In the genomic region with DNA sequence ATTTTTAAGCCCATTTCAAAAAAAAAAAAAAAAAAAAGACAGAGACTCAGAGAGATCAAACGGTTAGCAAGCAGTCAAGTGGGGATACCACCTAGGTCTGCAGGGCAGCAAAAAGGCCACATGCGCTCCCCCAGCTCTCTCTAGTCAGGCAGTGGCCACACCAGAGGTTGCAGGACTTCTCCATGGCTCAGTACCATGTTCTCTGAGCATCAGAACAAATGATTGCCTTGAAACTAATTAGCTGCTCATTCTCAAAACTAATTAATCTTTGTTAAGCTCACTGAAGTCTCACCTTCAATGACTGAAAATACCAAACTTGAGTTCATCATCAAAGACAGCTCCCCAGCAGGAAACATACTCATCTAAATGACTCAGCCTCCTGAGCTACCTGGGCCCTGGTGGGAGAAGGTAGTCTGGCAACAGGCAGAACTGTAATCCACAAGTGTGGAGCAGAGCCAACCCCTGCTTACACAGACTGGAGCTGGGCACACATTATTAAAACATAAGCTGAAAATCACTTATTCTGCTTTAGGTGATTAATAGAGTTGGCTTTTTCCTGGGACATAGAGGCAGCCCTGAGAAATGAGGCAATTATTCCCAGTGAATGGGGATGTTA, we compare ENCODE assay signal across 16 cellular contexts.
DNase-seq lines count a peak whose midpoint lies in the region; ATAC-seq and TF ChIP-seq lines count a peak whose summit lies in the region.
"Had no signal": no experiment of that assay in that cellular context is flagged by ENCODE, and none has a peak within 500 bp of the region (broad histone marks: within the 10 kb centered on the region; RNA-seq: fewer than 3 reads in every experiment).

No MANE protein-coding gene starts in this region.

- no peaks in the 10 kb centered on the region for H3K27me3 Mint-ChIP-seq in CD4-positive, alpha-beta memory T cell
- peaks cover 17% of the 10 kb centered on the region for H3K27me3 Mint-ChIP-seq in activated T-cell treated with anti-CD3 and anti-CD28 coated beads, Interleukin-2, amount 50 U/mL, for 4 hours (ENCODE audit: low read depth)
- H3K27me3 Mint-ChIP-seq in naive thymus-derived CD8-positive, alpha-beta T cell, result peaks cover 1 to 11% (median 5%) of the 10 kb centered on the region in 5 donors

- intact Hi-C loops in CD4-positive, alpha-beta memory T cell (cut with micrococcal nuclease), result no loop called here
- intact Hi-C loops in dorsolateral prefrontal cortex (cut with DNase I), result no loop called here

- no peaks in the 10 kb centered on the region for H3K36me3 Mint-ChIP-seq in CD4-positive, alpha-beta memory T cell
- H3K36me3 Mint-ChIP-seq in activated T-cell treated with anti-CD3 and anti-CD28 coated beads, Interleukin-2, amount 50 U/mL, for 4 hours (ENCODE audit: insufficient read depth), result no peaks in the 10 kb centered on the region
- H3K36me3 Mint-ChIP-seq in naive thymus-derived CD8-positive, alpha-beta T cell, result no peaks in the 10 kb centered on the region
- H3K36me3 Mint-ChIP-seq: CD14-positive monocyte had no signal

- CTCF ChIA-PET in CD4-positive, alpha-beta memory T cell (lab: Charles Lee; ENCODE audit: partially characterized antibody), result no interaction called here

- H3K27ac Mint-ChIP-seq in CD4-positive, alpha-beta memory T cell, result peak overlapping the region in 1 of 7 donors; percentile 55
- H3K27ac Mint-ChIP-seq in naive thymus-derived CD8-positive, alpha-beta T cell, result no peak overlapping the region
- H3K27ac Mint-ChIP-seq: CD14-positive monocyte had no signal

- H3K4me3 Mint-ChIP-seq in CD4-positive, alpha-beta memory T cell, result peak overlapping the region in 5 of 8 donors; percentile 14 to 59 (median 55)
- no peak overlapping the region for H3K4me3 Mint-ChIP-seq in activated T-cell treated with anti-CD3 and anti-CD28 coated beads, Interleukin-2, amount 50 U/mL, for 4 hours
- H3K4me3 Mint-ChIP-seq in naive thymus-derived CD8-positive, alpha-beta T cell, result no peak overlapping the region
- H3K4me3 Mint-ChIP-seq: CD14-positive monocyte had no signal

- peak; percentile 75 to 79 for ATAC-seq in activated T-cell treated with anti-CD3 and anti-CD28 coated beads, Interleukin-2, amount 50 U/mL, for 4 hours
- ATAC-seq in HG02885 (IDR thresholded peaks at IDR 0.05; ENCODE audit: poor library complexity, unreplicated experiment), result no peak
- no peak for ATAC-seq in naive thymus-derived CD8-positive, alpha-beta T cell
- ATAC-seq: heart left ventricle, Panc1 had no signal

- H4K20me1 ChIP-seq in BLaER1 treated with 17β-estradiol and CSF1 and Interleukin-3, amounts not matched to agents 10 nM and 100 nM, result no peaks in the 10 kb centered on the region

- no peak overlapping the region for H3K9ac ChIP-seq in BLaER1 treated with 17β-estradiol and CSF1 and Interleukin-3, amounts not matched to agents 10 nM and 100 nM

- TF ChIP-seq CTCF in dorsolateral prefrontal cortex (IDR thresholded peaks at IDR 0.05 in 54 of 56, conservative IDR thresholded peaks at IDR 0.05 in 2 of 56; ENCODE audit: low read depth in 1 of 56, partially characterized antibody in 56 of 56), result no peak

- peaks cover 0 to 1% (median 0%) of the 10 kb centered on the region in 8 donors for H3K9me3 Mint-ChIP-seq in CD4-positive, alpha-beta memory T cell
- no peaks in the 10 kb centered on the region for H3K9me3 Mint-ChIP-seq in activated T-cell treated with anti-CD3 and anti-CD28 coated beads, Interleukin-2, amount 50 U/mL, for 4 hours
- peaks cover 0 to 2% (median 0%) of the 10 kb centered on the region in 9 donors for H3K9me3 Mint-ChIP-seq in naive thymus-derived CD8-positive, alpha-beta T cell

- H3K27ac ChIP-seq in BLaER1 treated with 17β-estradiol and CSF1 and Interleukin-3, amounts not matched to agents 10 nM and 100 nM, result no peak overlapping the region
- H3K27ac ChIP-seq in CD4-positive, alpha-beta memory T cell (ENCODE audit: low read depth, low read length), result no peak overlapping the region
- H3K27ac ChIP-seq in dorsolateral prefrontal cortex, result no peak overlapping the region
- H3K27ac ChIP-seq: colonic mucosa, heart left ventricle, right atrium auricular region, tibial nerve had no signal

- peaks cover 5 to 30% (median 22%) of the 10 kb centered on the region in 10 experiments for H3K4me1 ChIP-seq in BLaER1 treated with 17β-estradiol and CSF1 and Interleukin-3, amounts not matched to agents 10 nM and 100 nM
- peaks cover 27% of the 10 kb centered on the region for H3K4me1 ChIP-seq in CD4-positive, alpha-beta memory T cell (ENCODE audit: insufficient read depth, low read length)
- H3K4me1 ChIP-seq: colonic mucosa, right atrium auricular region, tibial nerve had no signal

- no peaks in the 10 kb centered on the region for H3K27me3 ChIP-seq in BLaER1 treated with 17β-estradiol and CSF1 and Interleukin-3, amounts not matched to agents 10 nM and 100 nM
- no peaks in the 10 kb centered on the region for H3K27me3 ChIP-seq in CD4-positive, alpha-beta memory T cell (ENCODE audit: insufficient read depth, low read length)
- no peaks in the 10 kb centered on the region for H3K27me3 ChIP-seq in dorsolateral prefrontal cortex
- H3K27me3 ChIP-seq: colonic mucosa, heart left ventricle, right atrium auricular region, tibial nerve had no signal

- peak overlapping the region in 9 of 11 experiments; percentile 51 to 73 (median 63); a peak in 15 of 22 replicates for H3K4me2 ChIP-seq in BLaER1 treated with 17β-estradiol and CSF1 and Interleukin-3, amounts not matched to agents 10 nM and 100 nM

- peaks cover 0 to 4% (median 0%) of the 10 kb centered on the region in 11 experiments; a peak in 4 of 22 replicates for H3K9me3 ChIP-seq in BLaER1 treated with 17β-estradiol and CSF1 and Interleukin-3, amounts not matched to agents 10 nM and 100 nM (replicated peaks in 1 of 11)
- no peaks in the 10 kb centered on the region for H3K9me3 ChIP-seq in CD4-positive, alpha-beta memory T cell (ENCODE audit: control insufficient read depth in 1 of 2, low read length in 2 of 2)
- H3K9me3 ChIP-seq: colonic mucosa, tibial nerve had no signal

- POLR2A ChIA-PET in CD4-positive, alpha-beta memory T cell (lab: Charles Lee; ENCODE audit: partially characterized antibody), result no interaction called here
- POLR2A ChIA-PET in naive thymus-derived CD8-positive, alpha-beta T cell (lab: Charles Lee), result no interaction called here

- H3K4me3 ChIP-seq in BLaER1 treated with 17β-estradiol and CSF1 and Interleukin-3, amounts not matched to agents 10 nM and 100 nM, result no peak overlapping the region
- no peak overlapping the region for H3K4me3 ChIP-seq in CD4-positive, alpha-beta memory T cell (ENCODE audit: low read length in 2 of 2)
- H3K4me3 ChIP-seq in dorsolateral prefrontal cortex, result no peak overlapping the region
- H3K4me3 ChIP-seq: colonic mucosa, heart left ventricle, right atrium auricular region, tibial nerve had no signal

- DNase-seq in CD4-positive, alpha-beta memory T cell, result no peak
- no peak for DNase-seq in activated T-cell treated with anti-CD3 and anti-CD28 coated beads, Interleukin-2, amount 50 U/mL, for 4 hours
- peak; percentile 56 for DNase-seq in islet precursor cell
- DNase-seq in dorsolateral prefrontal cortex, result no peak
- no peak for DNase-seq in naive thymus-derived CD8-positive, alpha-beta T cell
- DNase-seq: aorta, colonic mucosa, heart left ventricle, NCI-H1694, NCI-H524 had no signal

- H3K4me1 Mint-ChIP-seq in CD4-positive, alpha-beta memory T cell, result peaks cover 15 to 29% (median 21%) of the 10 kb centered on the region in 4 donors
- peaks cover 18% of the 10 kb centered on the region for H3K4me1 Mint-ChIP-seq in activated T-cell treated with anti-CD3 and anti-CD28 coated beads, Interleukin-2, amount 50 U/mL, for 4 hours (ENCODE audit: low read depth)
- peaks cover 5 to 15% (median 12%) of the 10 kb centered on the region in 4 donors for H3K4me1 Mint-ChIP-seq in naive thymus-derived CD8-positive, alpha-beta T cell
- H3K4me1 Mint-ChIP-seq: CD14-positive monocyte had no signal

- no peaks in the 10 kb centered on the region for H3K36me3 ChIP-seq in BLaER1 treated with 17β-estradiol and CSF1 and Interleukin-3, amounts not matched to agents 10 nM and 100 nM
- no peaks in the 10 kb centered on the region for H3K36me3 ChIP-seq in CD4-positive, alpha-beta memory T cell (ENCODE audit: insufficient read depth, low read length)
- H3K36me3 ChIP-seq: colonic mucosa, heart left ventricle, right atrium auricular region, tibial nerve had no signal

Comparison
In these comparisons a context has a peak if more than half of its experiments do, and no peak if none do; other contexts are left out.
1. H3K4me3 Mint-ChIP-seq: peak in CD4-positive, alpha-beta memory T cell (5 of 8); none in activated T-cell treated with anti-CD3 and anti-CD28 coated beads, Interleukin-2, amount 50 U/mL, for 4 hours (single experiment) and naive thymus-derived CD8-positive, alpha-beta T cell (0 of 10).
2. ATAC-seq: peak in activated T-cell treated with anti-CD3 and anti-CD28 coated beads, Interleukin-2, amount 50 U/mL, for 4 hours (2 of 2); none in HG02885 (single experiment) and naive thymus-derived CD8-positive, alpha-beta T cell (0 of 2).